16 cellular contexts compared by ENCODE assay signal in genomic region chr3:36774072-36774471, GRCh38. TPM values are rescaled to one million over a fixed set of nuclear protein-coding genes. Genes with fewer than 3 reads are reported as not detected.
"Had no signal": no experiment of that assay in that cellular context is flagged by ENCODE, and none has a peak within 500 bp of the region (broad histone marks: within the 10 kb centered on the region; RNA-seq: fewer than 3 reads in every experiment).

No MANE protein-coding gene starts in this region.

- H3K27ac ChIP-seq: neutrophil, skin epidermis, stomach, thyroid gland, uterus had no signal

- H3K9me3 ChIP-seq: neutrophil, stomach, thyroid gland, uterus had no signal

- DNase-seq: activated B cell treated with CpG ODN at 0.5 μM for 24 hours; activated CD4-positive, alpha-beta T cell treated with anti-CD3 and anti-CD28 coated beads, Interleukin-2, amount 50 U/mL, for 1 hour; amniotic stem cell; immature natural killer cell; left colon; naive thymus-derived CD8-positive, alpha-beta T cell; posterior cingulate gyrus; stomach; T-helper 17 cell; thyroid gland; uterus had no signal

- H3K4me1 ChIP-seq: thyroid gland, uterus had no signal

- H3K36me3 ChIP-seq: neutrophil, stomach, thyroid gland, uterus had no signal

- H3K4me3 ChIP-seq: lung, skin epidermis, stomach, thyroid gland, uterus had no signal

- H3K27me3 ChIP-seq: thyroid gland, uterus had no signal

RNA-seq across cellular contexts. Expression of gene DCLK3, which starts 9.7 kb away (rescaled TPM):
- total RNA-seq: activated B cell treated with CpG ODN at 0.5 μM for 24 hours; chondrocyte; endothelial cell of umbilical vein; naive thymus-derived CD8-positive, alpha-beta T cell; T-helper 17 cell had no signal
- polyA plus RNA-seq: endothelial cell of umbilical vein; immature natural killer cell; naive thymus-derived CD8-positive, alpha-beta T cell; stomach had no signal
